Comparison of ENCODE assay signal across 10 cellular contexts in genomic region chr2:154697422-154698237, GRCh38. TPM values are rescaled to one million over a fixed set of nuclear protein-coding genes. Genes with fewer than 3 reads are reported as not detected.
DNase-seq lines count a peak whose midpoint lies in the region; ATAC-seq and TF ChIP-seq lines count a peak whose summit lies in the region.
"Had no signal": no experiment of that assay in that cellular context is flagged by ENCODE, and none has a peak within 500 bp of the region (broad histone marks: within the 10 kb centered on the region; RNA-seq: fewer than 3 reads in every experiment).

No MANE protein-coding gene starts in this region.

- H3K9me3 ChIP-seq in mucosa of descending colon, result no peaks in the 10 kb centered on the region

- peaks cover 35% of the 10 kb centered on the region for H3K27me3 Mint-ChIP-seq in activated naive CD4-positive, alpha-beta T cell treated with anti-CD3 and anti-CD28 coated beads, Interleukin-2, amount 10 ng/mL, durations not matched to agents 7 days and 5 days

- H3K27ac ChIP-seq in dorsolateral prefrontal cortex, result peak overlapping the region in 57 of 59 donors; percentile 25 to 96 (median 84)

- H3K4me3 ChIP-seq in dorsolateral prefrontal cortex (peak overlapping the region; percentile 45 to 81 (median 66)), mucosa of descending colon (no peak overlapping the region)

- H3K4me3 Mint-ChIP-seq in activated naive CD4-positive, alpha-beta T cell treated with anti-CD3 and anti-CD28 coated beads, Interleukin-2, amount 10 ng/mL, durations not matched to agents 7 days and 5 days, result no peak overlapping the region

- intact Hi-C loops in dorsolateral prefrontal cortex (cut with DNase I) (no loop called here), mucosa of descending colon (cut with DNase I, micrococcal nuclease) (no loop called here)

- no peaks in the 10 kb centered on the region for H3K36me3 Mint-ChIP-seq in activated naive CD4-positive, alpha-beta T cell treated with anti-CD3 and anti-CD28 coated beads, Interleukin-2, amount 10 ng/mL, durations not matched to agents 7 days and 5 days
- H3K36me3 Mint-ChIP-seq: CD4-positive, CD25-positive, alpha-beta regulatory T cell had no signal

- TF ChIP-seq CTCF in dorsolateral prefrontal cortex (IDR thresholded peaks at IDR 0.05 in 54 of 56, conservative IDR thresholded peaks at IDR 0.05 in 2 of 56; ENCODE audit: low read depth in 1 of 56, partially characterized antibody in 56 of 56) (peak in 1 of 56 donors; percentile 19), mucosa of descending colon (IDR thresholded peaks at IDR 0.05) (no peak)

- CTCF ChIA-PET in activated naive CD4-positive, alpha-beta T cell treated with anti-CD3 and anti-CD28 coated beads, Interleukin-2, amount 10 ng/mL, durations not matched to agents 7 days and 5 days (lab: Charles Lee), result no interaction called here

- no peaks in the 10 kb centered on the region for H3K36me3 ChIP-seq in mucosa of descending colon (ENCODE audit: low read depth)

- peaks cover 0 to 14% (median 0%) of the 10 kb centered on the region in 45 donors for H3K27me3 ChIP-seq in dorsolateral prefrontal cortex

- no peak for DNase-seq in activated naive CD4-positive, alpha-beta T cell treated with anti-CD3 and anti-CD28 coated beads, Interleukin-2, amount 10 ng/mL, durations not matched to agents 7 days and 5 days
- no peak for DNase-seq in activated naive CD4-positive, alpha-beta T cell (lab: John Stamatoyannopoulos, UW)
- DNase-seq in dorsolateral prefrontal cortex, result peak; percentile 23 to 82 (median 70)
- peak in 2 of 3 donors; percentile 47 to 51 for DNase-seq in mucosa of descending colon
- DNase-seq in DMS114 treated with DMSO at 0.1 percent for 48 hours (lab: John Stamatoyannopoulos, UW; ENCODE audit: unreplicated experiment), result no peak
- DNase-seq: CD4-positive, CD25-positive, alpha-beta regulatory T cell had no signal

- H3K4me1 Mint-ChIP-seq in activated naive CD4-positive, alpha-beta T cell treated with anti-CD3 and anti-CD28 coated beads, Interleukin-2, amount 10 ng/mL, durations not matched to agents 7 days and 5 days, result no peaks in the 10 kb centered on the region

- no peaks in the 10 kb centered on the region for H3K9me3 Mint-ChIP-seq in activated naive CD4-positive, alpha-beta T cell treated with anti-CD3 and anti-CD28 coated beads, Interleukin-2, amount 10 ng/mL, durations not matched to agents 7 days and 5 days

- peak overlapping the region; percentile 28 for H3K27ac Mint-ChIP-seq in activated naive CD4-positive, alpha-beta T cell treated with anti-CD3 and anti-CD28 coated beads, Interleukin-2, amount 10 ng/mL, durations not matched to agents 7 days and 5 days
- H3K27ac Mint-ChIP-seq: CD4-positive, CD25-positive, alpha-beta regulatory T cell had no signal

- H3K4me1 ChIP-seq in mucosa of descending colon (ENCODE audit: low read depth), result peaks cover 20% of the 10 kb centered on the region

- ATAC-seq in mucosa of descending colon (peak; percentile 78), GM18861 (IDR thresholded peaks at IDR 0.05; ENCODE audit: unreplicated experiment) (no peak), GM19023 (IDR thresholded peaks at IDR 0.05; ENCODE audit: unreplicated experiment) (no peak), GM18907 (IDR thresholded peaks at IDR 0.05; ENCODE audit: unreplicated experiment) (no peak)

RNA-seq across cellular contexts. Expression of gene KCNJ3, which starts 0.9 kb away (rescaled TPM):
- total RNA-seq in dorsolateral prefrontal cortex (10 to 100 TPM; 15.7 to 78.4 (median 50.4) TPM), mucosa of descending colon (under 1 TPM; 0.29 to 0.54 (median 0.38) TPM)
- total RNA-seq: CD4-positive, CD25-positive, alpha-beta regulatory T cell; fibroblast of villous mesenchyme had no signal

Comparison
In these comparisons a context has a peak if more than half of its experiments do, and no peak if none do; other contexts are left out.
1. DNase-seq: peak in dorsolateral prefrontal cortex (10 of 10) and mucosa of descending colon (2 of 3); none in activated naive CD4-positive, alpha-beta T cell treated with anti-CD3 and anti-CD28 coated beads, Interleukin-2, amount 10 ng/mL, durations not matched to agents 7 days and 5 days (single experiment), activated naive CD4-positive, alpha-beta T cell (0 of 4) and DMS114 treated with DMSO at 0.1 percent for 48 hours (single experiment).
2. RNA of gene KCNJ3, which starts 0.9 kb away (total RNA-seq): 15.7 to 78.4 TPM in dorsolateral prefrontal cortex; 0.29 to 0.54 TPM in mucosa of descending colon; every median in the first group is over 10 times any median in the second.